Comparison of ENCODE assay signal across 32 cellular contexts in genomic region chr7:79244482-79244881, GRCh38.
"Had no signal": no experiment of that assay in that cellular context is flagged by ENCODE, and none has a peak within 500 bp of the region (broad histone marks: within the 10 kb centered on the region; RNA-seq: fewer than 3 reads in every experiment).

No MANE protein-coding gene starts in this region.

- FAIRE-seq: astrocyte, endometrium, endothelial cell of umbilical vein had no signal

- DNase-seq: activated CD4-positive, alpha-beta memory T cell treated with anti-CD3 and anti-CD28 coated beads, Interleukin-2, amount 10 ng/mL, durations not matched to agents 7 days and 5 days; activated CD4-positive, alpha-beta T cell treated with anti-CD3 and anti-CD28 coated beads for 1 hour; activated CD4-positive, alpha-beta T cell treated with anti-CD3 and anti-CD28 coated beads for 4 hours; activated CD4-positive, alpha-beta T cell treated with anti-CD3 and anti-CD28 coated beads, Interleukin-2, amount 10 ng/mL, durations not matched to agents 7 days and 5 days; activated CD4-positive, alpha-beta T cell treated with anti-CD3 and anti-CD28 coated beads, Interleukin-2, amount 50 U/mL, for 4 hours; activated CD8-positive, alpha-beta memory T cell treated with anti-CD3 and anti-CD28 coated beads, Interleukin-2, amount 50 U/mL, for 48 hours; activated gamma-delta T cell; activated naive CD4-positive, alpha-beta T cell; activated naive CD4-positive, alpha-beta T cell treated with anti-CD3 and anti-CD28 coated beads, Interleukin-2, amount 10 ng/mL, durations not matched to agents 7 days and 5 days; activated naive CD8-positive, alpha-beta T cell treated with anti-CD3 and anti-CD28 coated beads, Interleukin-2, amount 10 ng/mL, durations not matched to agents 7 days and 5 days; activated T-cell treated with anti-CD3 and anti-CD28 coated beads for 4 hours; activated T-cell treated with anti-CD3 and anti-CD28 coated beads, Interleukin-2, amount 50 U/mL, for 24 hours; activated T-cell treated with anti-CD3 and anti-CD28 coated beads, Interleukin-2, amount 50 U/mL, for 72 hours; amniotic stem cell; brain microvascular endothelial cell; central memory CD4-positive, alpha-beta T cell; cerebellar nuclear complex; colonic mucosa; effector CD8-positive, alpha-beta T cell; esophagus squamous epithelium; foreskin fibroblast; gastrocnemius medialis; glutamatergic neuron; heart right ventricle; T-helper 2 cell had no signal

- H3K4me3 ChIP-seq: colonic mucosa, esophagus squamous epithelium, gastrocnemius medialis, heart right ventricle had no signal

- ATAC-seq: activated naive CD4-positive, alpha-beta T cell treated with anti-CD3 and anti-CD28 coated beads, Interleukin-2, amount 50 U/mL, for 72 hours; activated T-cell treated with anti-CD3 and anti-CD28 coated beads, Interleukin-2, amount 50 U/mL, for 72 hours; gastrocnemius medialis; heart right ventricle; WTC11 had no signal

- H3K4me3 Mint-ChIP-seq: activated CD4-positive, alpha-beta memory T cell treated with anti-CD3 and anti-CD28 coated beads, Interleukin-2, amount 10 ng/mL, durations not matched to agents 7 days and 5 days; activated CD4-positive, alpha-beta T cell treated with anti-CD3 and anti-CD28 coated beads, Interleukin-2, amount 10 ng/mL, durations not matched to agents 7 days and 5 days; activated naive CD4-positive, alpha-beta T cell treated with anti-CD3 and anti-CD28 coated beads, Interleukin-2, amount 10 ng/mL, durations not matched to agents 7 days and 5 days; activated naive CD8-positive, alpha-beta T cell treated with anti-CD3 and anti-CD28 coated beads, Interleukin-2, amount 10 ng/mL, durations not matched to agents 7 days and 5 days; activated T-cell treated with anti-CD3 and anti-CD28 coated beads, Interleukin-2, amount 50 U/mL, for 24 hours; activated T-cell treated with anti-CD3 and anti-CD28 coated beads, Interleukin-2, amount 50 U/mL, for 72 hours; WTC11 had no signal

- H3K27ac Mint-ChIP-seq: activated CD4-positive, alpha-beta memory T cell treated with anti-CD3 and anti-CD28 coated beads, Interleukin-2, amount 10 ng/mL, durations not matched to agents 7 days and 5 days; activated CD4-positive, alpha-beta T cell treated with anti-CD3 and anti-CD28 coated beads, Interleukin-2, amount 10 ng/mL, durations not matched to agents 7 days and 5 days; activated naive CD4-positive, alpha-beta T cell treated with anti-CD3 and anti-CD28 coated beads, Interleukin-2, amount 10 ng/mL, durations not matched to agents 7 days and 5 days; activated naive CD4-positive, alpha-beta T cell treated with anti-CD3 and anti-CD28 coated beads, Interleukin-2, amount 50 U/mL, for 72 hours; activated naive CD8-positive, alpha-beta T cell treated with anti-CD3 and anti-CD28 coated beads, Interleukin-2, amount 10 ng/mL, durations not matched to agents 7 days and 5 days; activated T-cell treated with anti-CD3 and anti-CD28 coated beads, Interleukin-2, amount 50 U/mL, for 24 hours; activated T-cell treated with anti-CD3 and anti-CD28 coated beads, Interleukin-2, amount 50 U/mL, for 72 hours; WTC11 had no signal

- H3K27me3 ChIP-seq: brain microvascular endothelial cell, colonic mucosa, esophagus squamous epithelium, gastrocnemius medialis, heart right ventricle had no signal

- H3K4me1 ChIP-seq: colonic mucosa, esophagus squamous epithelium, gastrocnemius medialis had no signal

- H3K9me3 Mint-ChIP-seq: activated CD4-positive, alpha-beta T cell treated with anti-CD3 and anti-CD28 coated beads, Interleukin-2, amount 10 ng/mL, durations not matched to agents 7 days and 5 days; activated naive CD4-positive, alpha-beta T cell treated with anti-CD3 and anti-CD28 coated beads, Interleukin-2, amount 10 ng/mL, durations not matched to agents 7 days and 5 days; activated naive CD8-positive, alpha-beta T cell treated with anti-CD3 and anti-CD28 coated beads, Interleukin-2, amount 10 ng/mL, durations not matched to agents 7 days and 5 days had no signal

- H3K4me1 Mint-ChIP-seq: activated CD4-positive, alpha-beta memory T cell treated with anti-CD3 and anti-CD28 coated beads, Interleukin-2, amount 10 ng/mL, durations not matched to agents 7 days and 5 days; activated CD4-positive, alpha-beta T cell treated with anti-CD3 and anti-CD28 coated beads, Interleukin-2, amount 10 ng/mL, durations not matched to agents 7 days and 5 days; activated naive CD4-positive, alpha-beta T cell treated with anti-CD3 and anti-CD28 coated beads, Interleukin-2, amount 10 ng/mL, durations not matched to agents 7 days and 5 days; WTC11 had no signal

- H3K27ac ChIP-seq: brain microvascular endothelial cell, colonic mucosa, epithelial cell of prostate, esophagus squamous epithelium, gastrocnemius medialis, heart right ventricle, VCaP had no signal

- H3K9me3 ChIP-seq: colonic mucosa, gastrocnemius medialis had no signal

- H3K36me3 Mint-ChIP-seq: activated naive CD4-positive, alpha-beta T cell treated with anti-CD3 and anti-CD28 coated beads, Interleukin-2, amount 10 ng/mL, durations not matched to agents 7 days and 5 days; activated naive CD8-positive, alpha-beta T cell treated with anti-CD3 and anti-CD28 coated beads, Interleukin-2, amount 10 ng/mL, durations not matched to agents 7 days and 5 days; WTC11 had no signal

- H3K27me3 Mint-ChIP-seq: activated CD4-positive, alpha-beta memory T cell treated with anti-CD3 and anti-CD28 coated beads, Interleukin-2, amount 10 ng/mL, durations not matched to agents 7 days and 5 days; activated CD4-positive, alpha-beta T cell treated with anti-CD3 and anti-CD28 coated beads, Interleukin-2, amount 10 ng/mL, durations not matched to agents 7 days and 5 days; activated naive CD4-positive, alpha-beta T cell treated with anti-CD3 and anti-CD28 coated beads, Interleukin-2, amount 10 ng/mL, durations not matched to agents 7 days and 5 days; activated naive CD8-positive, alpha-beta T cell treated with anti-CD3 and anti-CD28 coated beads, Interleukin-2, amount 10 ng/mL, durations not matched to agents 7 days and 5 days; activated T-cell treated with anti-CD3 and anti-CD28 coated beads, Interleukin-2, amount 50 U/mL, for 24 hours had no signal

- H3K36me3 ChIP-seq: brain microvascular endothelial cell, colonic mucosa, esophagus squamous epithelium, gastrocnemius medialis, heart right ventricle had no signal
